1 cellular context compared by ENCODE assay signal in the genomic region with DNA sequence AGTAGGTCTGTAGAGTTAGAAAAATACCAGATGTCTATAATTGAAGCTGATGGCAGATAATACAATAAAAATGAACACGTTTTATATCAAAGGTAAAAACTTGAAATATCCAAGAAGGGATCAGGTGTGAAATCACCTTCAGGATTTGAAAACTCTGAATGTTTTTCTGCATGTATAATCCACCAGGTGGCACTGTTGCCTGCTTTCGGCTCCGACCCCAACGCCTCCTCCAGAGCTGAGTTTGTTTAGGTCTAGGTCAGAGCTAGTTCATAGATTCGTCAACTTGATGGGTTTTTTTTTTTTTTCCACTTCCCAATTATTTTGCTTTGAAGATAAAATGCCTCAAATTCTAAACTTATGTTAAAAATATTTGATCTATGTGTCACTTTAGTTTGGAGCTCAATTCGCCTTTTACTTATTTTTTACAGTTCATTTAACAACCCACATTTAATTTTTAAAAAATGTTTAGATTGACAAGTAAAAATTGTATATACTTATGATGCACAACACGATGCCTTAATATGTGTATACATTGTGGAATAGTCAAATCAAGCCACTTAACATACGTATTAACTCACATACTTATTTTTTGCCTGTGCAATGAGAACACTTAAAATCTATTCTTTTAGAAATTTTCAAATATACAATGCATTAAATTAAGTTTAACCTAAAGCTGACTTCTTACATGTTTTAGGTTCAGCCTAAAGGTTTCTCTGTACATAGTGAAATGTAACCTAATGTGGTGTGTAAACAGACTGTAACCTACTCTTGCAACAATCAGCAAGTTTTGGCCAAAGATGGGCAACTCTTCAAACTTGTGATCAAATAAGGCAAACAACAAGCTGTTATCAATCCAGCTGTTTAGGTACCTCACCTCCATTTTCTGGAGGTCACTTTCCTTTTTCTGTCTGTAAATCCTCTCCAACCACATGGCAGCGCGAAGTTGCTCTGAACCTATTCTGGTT.
A peak's percentile ranks its signal among the peaks of the same experiment; 100 is the strongest.
TF ChIP-seq lines count a peak whose summit lies in the region.

No MANE protein-coding gene starts in this region.

TF ChIP-seq in HepG2, 621 proteins besides CTCF, POLR2A, EP300 and RAD21 (continued from another document):
- TF ChIP-seq, protein P1, sequence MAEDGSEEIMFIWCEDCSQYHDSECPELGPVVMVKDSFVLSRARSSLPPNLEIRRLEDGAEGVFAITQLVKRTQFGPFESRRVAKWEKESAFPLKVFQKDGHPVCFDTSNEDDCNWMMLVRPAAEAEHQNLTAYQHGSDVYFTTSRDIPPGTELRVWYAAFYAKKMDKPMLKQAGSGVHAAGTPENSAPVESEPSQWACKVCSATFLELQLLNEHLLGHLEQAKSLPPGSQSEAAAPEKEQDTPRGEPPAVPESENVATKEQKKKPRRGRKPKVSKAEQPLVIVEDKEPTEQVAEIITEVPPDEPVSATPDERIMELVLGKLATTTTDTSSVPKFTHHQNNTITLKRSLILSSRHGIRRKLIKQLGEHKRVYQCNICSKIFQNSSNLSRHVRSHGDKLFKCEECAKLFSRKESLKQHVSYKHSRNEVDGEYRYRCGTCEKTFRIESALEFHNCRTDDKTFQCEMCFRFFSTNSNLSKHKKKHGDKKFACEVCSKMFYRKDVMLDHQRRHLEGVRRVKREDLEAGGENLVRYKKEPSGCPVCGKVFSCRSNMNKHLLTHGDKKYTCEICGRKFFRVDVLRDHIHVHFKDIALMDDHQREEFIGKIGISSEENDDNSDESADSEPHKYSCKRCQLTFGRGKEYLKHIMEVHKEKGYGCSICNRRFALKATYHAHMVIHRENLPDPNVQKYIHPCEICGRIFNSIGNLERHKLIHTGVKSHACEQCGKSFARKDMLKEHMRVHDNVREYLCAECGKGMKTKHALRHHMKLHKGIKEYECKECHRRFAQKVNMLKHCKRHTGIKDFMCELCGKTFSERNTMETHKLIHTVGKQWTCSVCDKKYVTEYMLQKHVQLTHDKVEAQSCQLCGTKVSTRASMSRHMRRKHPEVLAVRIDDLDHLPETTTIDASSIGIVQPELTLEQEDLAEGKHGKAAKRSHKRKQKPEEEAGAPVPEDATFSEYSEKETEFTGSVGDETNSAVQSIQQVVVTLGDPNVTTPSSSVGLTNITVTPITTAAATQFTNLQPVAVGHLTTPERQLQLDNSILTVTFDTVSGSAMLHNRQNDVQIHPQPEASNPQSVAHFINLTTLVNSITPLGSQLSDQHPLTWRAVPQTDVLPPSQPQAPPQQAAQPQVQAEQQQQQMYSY (CRISPR knock-in tag; IDR thresholded peaks at IDR 0.05): no peak
- TF ChIP-seq ADNP (CRISPR knock-in tag; IDR thresholded peaks at IDR 0.05): no peak
- TF ChIP-seq, protein P2, sequence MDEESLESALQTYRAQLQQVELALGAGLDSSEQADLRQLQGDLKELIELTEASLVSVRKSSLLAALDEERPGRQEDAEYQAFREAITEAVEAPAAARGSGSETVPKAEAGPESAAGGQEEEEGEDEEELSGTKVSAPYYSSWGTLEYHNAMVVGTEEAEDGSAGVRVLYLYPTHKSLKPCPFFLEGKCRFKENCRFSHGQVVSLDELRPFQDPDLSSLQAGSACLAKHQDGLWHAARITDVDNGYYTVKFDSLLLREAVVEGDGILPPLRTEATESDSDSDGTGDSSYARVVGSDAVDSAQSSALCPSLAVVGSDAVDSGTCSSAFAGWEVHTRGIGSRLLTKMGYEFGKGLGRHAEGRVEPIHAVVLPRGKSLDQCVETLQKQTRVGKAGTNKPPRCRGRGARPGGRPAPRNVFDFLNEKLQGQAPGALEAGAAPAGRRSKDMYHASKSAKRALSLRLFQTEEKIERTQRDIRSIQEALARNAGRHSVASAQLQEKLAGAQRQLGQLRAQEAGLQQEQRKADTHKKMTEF (CRISPR knock-in tag; IDR thresholded peaks at IDR 0.05): 0 out of 2 replicates have a peak, but pooled peaks have one; percentile 28
- TF ChIP-seq, protein P3, sequence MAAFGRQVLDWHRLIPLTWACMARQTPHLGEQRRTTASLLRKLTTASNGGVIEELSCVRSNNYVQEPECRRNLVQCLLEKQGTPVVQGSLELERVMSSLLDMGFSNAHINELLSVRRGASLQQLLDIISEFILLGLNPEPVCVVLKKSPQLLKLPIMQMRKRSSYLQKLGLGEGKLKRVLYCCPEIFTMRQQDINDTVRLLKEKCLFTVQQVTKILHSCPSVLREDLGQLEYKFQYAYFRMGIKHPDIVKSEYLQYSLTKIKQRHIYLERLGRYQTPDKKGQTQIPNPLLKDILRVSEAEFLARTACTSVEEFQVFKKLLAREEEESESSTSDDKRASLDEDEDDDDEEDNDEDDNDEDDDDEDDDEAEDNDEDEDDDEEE (CRISPR knock-in tag; IDR thresholded peaks at IDR 0.05): no peak
- TF ChIP-seq ZNF20 (CRISPR knock-in tag; IDR thresholded peaks at IDR 0.05): no peak
- TF ChIP-seq FOSL2 (CRISPR knock-in tag; IDR thresholded peaks at IDR 0.05): no peak
- 0 out of 2 replicates have a peak, but pooled peaks have one; percentile 76 for TF ChIP-seq ZFAT (CRISPR knock-in tag; conservative IDR thresholded peaks at IDR 0.05)
- TF ChIP-seq, protein P4, sequence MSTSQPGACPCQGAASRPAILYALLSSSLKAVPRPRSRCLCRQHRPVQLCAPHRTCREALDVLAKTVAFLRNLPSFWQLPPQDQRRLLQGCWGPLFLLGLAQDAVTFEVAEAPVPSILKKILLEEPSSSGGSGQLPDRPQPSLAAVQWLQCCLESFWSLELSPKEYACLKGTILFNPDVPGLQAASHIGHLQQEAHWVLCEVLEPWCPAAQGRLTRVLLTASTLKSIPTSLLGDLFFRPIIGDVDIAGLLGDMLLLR (CRISPR knock-in tag; IDR thresholded peaks at IDR 0.05): no peak
- TF ChIP-seq TMF1 (CRISPR knock-in tag; IDR thresholded peaks at IDR 0.05; ENCODE audit: low read depth): no peak
- no peak for TF ChIP-seq MAZ (IDR thresholded peaks at IDR 0.05; ENCODE audit: borderline replicate concordance, low read depth, low read length)
- no peak for TF ChIP-seq MAZ (CRISPR knock-in tag; IDR thresholded peaks at IDR 0.05; ENCODE audit: low read depth)
- peak; percentile 86 for TF ChIP-seq STAG1 (CRISPR knock-in tag; IDR thresholded peaks at IDR 0.05)
- TF ChIP-seq YY1 (IDR thresholded peaks at IDR 0.05; ENCODE audit: insufficient read depth, insufficient replicate concordance, low read depth, low read length): no peak
- TF ChIP-seq RNF2 (conservative IDR thresholded peaks at IDR 0.05; ENCODE audit: low read depth): no peak
- no peak for TF ChIP-seq ZBTB42 (CRISPR knock-in tag; IDR thresholded peaks at IDR 0.05)
- TF ChIP-seq PHF5A (CRISPR knock-in tag; IDR thresholded peaks at IDR 0.05; ENCODE audit: low read depth, unreplicated experiment): no peak
- TF ChIP-seq, protein P5, sequence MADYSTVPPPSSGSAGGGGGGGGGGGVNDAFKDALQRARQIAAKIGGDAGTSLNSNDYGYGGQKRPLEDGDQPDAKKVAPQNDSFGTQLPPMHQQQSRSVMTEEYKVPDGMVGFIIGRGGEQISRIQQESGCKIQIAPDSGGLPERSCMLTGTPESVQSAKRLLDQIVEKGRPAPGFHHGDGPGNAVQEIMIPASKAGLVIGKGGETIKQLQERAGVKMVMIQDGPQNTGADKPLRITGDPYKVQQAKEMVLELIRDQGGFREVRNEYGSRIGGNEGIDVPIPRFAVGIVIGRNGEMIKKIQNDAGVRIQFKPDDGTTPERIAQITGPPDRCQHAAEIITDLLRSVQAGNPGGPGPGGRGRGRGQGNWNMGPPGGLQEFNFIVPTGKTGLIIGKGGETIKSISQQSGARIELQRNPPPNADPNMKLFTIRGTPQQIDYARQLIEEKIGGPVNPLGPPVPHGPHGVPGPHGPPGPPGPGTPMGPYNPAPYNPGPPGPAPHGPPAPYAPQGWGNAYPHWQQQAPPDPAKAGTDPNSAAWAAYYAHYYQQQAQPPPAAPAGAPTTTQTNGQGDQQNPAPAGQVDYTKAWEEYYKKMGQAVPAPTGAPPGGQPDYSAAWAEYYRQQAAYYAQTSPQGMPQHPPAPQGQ (CRISPR knock-in tag; IDR thresholded peaks at IDR 0.05; ENCODE audit: borderline replicate concordance): no peak
